14 cellular contexts compared by ENCODE assay signal in the genomic region with DNA sequence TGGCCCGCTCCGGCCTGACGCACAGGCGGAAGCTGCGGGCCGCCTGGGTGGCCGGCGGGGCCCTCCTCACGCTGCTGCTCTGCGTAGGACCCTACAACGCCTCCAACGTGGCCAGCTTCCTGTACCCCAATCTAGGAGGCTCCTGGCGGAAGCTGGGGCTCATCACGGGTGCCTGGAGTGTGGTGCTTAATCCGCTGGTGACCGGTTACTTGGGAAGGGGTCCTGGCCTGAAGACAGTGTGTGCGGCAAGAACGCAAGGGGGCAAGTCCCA. TPM values are rescaled to one million over a fixed set of nuclear protein-coding genes. Genes with fewer than 3 reads are reported as not detected.
"Had no signal": no experiment of that assay in that cellular context is flagged by ENCODE, and none has a peak within 500 bp of the region (broad histone marks: within the 10 kb centered on the region; RNA-seq: fewer than 3 reads in every experiment).

No MANE protein-coding gene starts in this region.

- H3K4me3 Mint-ChIP-seq: central memory CD8-positive, alpha-beta T cell; naive thymus-derived CD8-positive, alpha-beta T cell; stimulated activated memory B cell treated with anti-CD40 and anti-IgM and Interleukin-4, amounts not matched to agents 10 μg/mL and 1 μg/mL and 100 μg/mL, for 72 hours had no signal

- H3K36me3 ChIP-seq: brain microvascular endothelial cell, colonic mucosa, thyroid gland, WERI-Rb-1 had no signal

- H3K4me3 ChIP-seq: colonic mucosa, thyroid gland had no signal

- H3K9me3 ChIP-seq: colonic mucosa, thyroid gland had no signal

- H3K27me3 ChIP-seq: brain microvascular endothelial cell, colonic mucosa, thyroid gland had no signal

- FAIRE-seq: frontal cortex had no signal

- H3K9me3 Mint-ChIP-seq: central memory CD8-positive, alpha-beta T cell; naive thymus-derived CD8-positive, alpha-beta T cell; stimulated activated memory B cell treated with anti-CD40 and anti-IgM and Interleukin-4, amounts not matched to agents 10 μg/mL and 1 μg/mL and 100 μg/mL, for 72 hours had no signal

- H3K4me1 ChIP-seq: colonic mucosa had no signal

- H3K36me3 Mint-ChIP-seq: naive thymus-derived CD8-positive, alpha-beta T cell; stimulated activated memory B cell treated with anti-CD40 and anti-IgM and Interleukin-4, amounts not matched to agents 10 μg/mL and 1 μg/mL and 100 μg/mL, for 72 hours had no signal

- H3K27ac ChIP-seq: brain microvascular endothelial cell, colonic mucosa, thyroid gland, WERI-Rb-1 had no signal

RNA-seq across cellular contexts. Expression of gene FFAR1, which starts 4.4 kb away (rescaled TPM):
- total RNA-seq: aorta; colonic mucosa; frontal cortex; left ventricle myocardium superior; naive thymus-derived CD8-positive, alpha-beta T cell; sciatic nerve; subcutaneous adipose tissue; thyroid gland had no signal
- polyA plus RNA-seq: aorta; esophagus; naive thymus-derived CD8-positive, alpha-beta T cell had no signal

RNA-seq across cellular contexts. Expression of gene FFAR3, which starts 6.1 kb away (rescaled TPM):
- total RNA-seq: frontal cortex; kidney epithelial cell; left ventricle myocardium superior; naive thymus-derived CD8-positive, alpha-beta T cell had no signal
- polyA plus RNA-seq: aorta; esophagus; naive thymus-derived CD8-positive, alpha-beta T cell had no signal

RNA-seq across cellular contexts. Expression of gene GPR42, which starts 18.8 kb away (rescaled TPM):
- total RNA-seq: aorta; colonic mucosa; frontal cortex; kidney epithelial cell; left ventricle myocardium superior; naive thymus-derived CD8-positive, alpha-beta T cell had no signal
- polyA plus RNA-seq: aorta; esophagus; naive thymus-derived CD8-positive, alpha-beta T cell had no signal

RNA-seq across cellular contexts. Expression of gene CD22, which starts 23.1 kb away (rescaled TPM):
- total RNA-seq: frontal cortex had no signal
